Comparison of ENCODE assay signal across 17 cellular contexts in genomic region chr5:77957931-77958476, GRCh38.
DNase-seq lines count a peak whose midpoint lies in the region; FAIRE-seq and TF ChIP-seq lines count a peak whose summit lies in the region.
"Had no signal": no experiment of that assay in that cellular context is flagged by ENCODE, and none has a peak within 500 bp of the region (broad histone marks: within the 10 kb centered on the region; RNA-seq: fewer than 3 reads in every experiment).

No MANE protein-coding gene starts in this region.

- no peak overlapping the region for H2AFZ ChIP-seq in endothelial cell of umbilical vein (ENCODE audit: low read depth, low read length)
- H2AFZ ChIP-seq in neural cell (ENCODE audit: low read depth, low read length): no peak overlapping the region
- no peak overlapping the region for H2AFZ ChIP-seq in mammary epithelial cell (ENCODE audit: low read depth, low read length)

- in situ Hi-C loops in GM13977 (cut with MboI; ENCODE audit: low pct_unique_long_range_greater_than_20kb, low sequenced_read_pairs, unreplicated experiment) (no loop called here), KBM-7 (cut with MboI; ENCODE audit: low pct_unique_long_range_greater_than_20kb, low sequenced_read_pairs) (no loop called here), mammary epithelial cell (cut with MboI; ENCODE audit: low sequenced_read_pairs in 2 of 2) (no loop called here)

- peaks cover 14% of the 10 kb centered on the region for H3K27me3 Mint-ChIP-seq in activated CD4-positive, alpha-beta memory T cell treated with anti-CD3 and anti-CD28 coated beads for 36 hours

- H4K20me1 ChIP-seq in endothelial cell of umbilical vein (replicated peaks; ENCODE audit: control insufficient read depth, extremely low read depth, insufficient read depth, low read length): no peaks in the 10 kb centered on the region
- no peaks in the 10 kb centered on the region for H4K20me1 ChIP-seq in neural cell (ENCODE audit: insufficient read depth)
- H4K20me1 ChIP-seq in mammary epithelial cell (ENCODE audit: insufficient read depth, low read length): no peaks in the 10 kb centered on the region

- no peaks in the 10 kb centered on the region for H3K36me3 ChIP-seq in endothelial cell of umbilical vein (ENCODE audit: control insufficient read depth in 2 of 2, extremely low read depth in 1 of 2, insufficient read depth in 2 of 2, low read length in 2 of 2)
- no peaks in the 10 kb centered on the region for H3K36me3 ChIP-seq in neural cell (ENCODE audit: insufficient read depth, low read length)
- H3K36me3 ChIP-seq in mammary epithelial cell (ENCODE audit: insufficient read depth, low read length): no peaks in the 10 kb centered on the region
- H3K36me3 ChIP-seq: BE2C, esophagus muscularis mucosa, right atrium auricular region had no signal

- peaks cover 5% of the 10 kb centered on the region for H3K4me1 ChIP-seq in endothelial cell of umbilical vein (ENCODE audit: control insufficient read depth, extremely low read depth, insufficient read depth, low read length)
- H3K4me1 ChIP-seq in mammary epithelial cell (ENCODE audit: insufficient read depth, low read length): no peaks in the 10 kb centered on the region
- H3K4me1 ChIP-seq: BE2C had no signal

- no peaks in the 10 kb centered on the region for H3K9me1 ChIP-seq in endothelial cell of umbilical vein (replicated peaks; ENCODE audit: control insufficient read depth, extremely low read depth, insufficient read depth, low read length)

- H3K4me2 ChIP-seq in endothelial cell of umbilical vein (ENCODE audit: insufficient read depth, low read length): peak overlapping the region; percentile 36
- H3K4me2 ChIP-seq in neural cell (ENCODE audit: low read length): no peak overlapping the region
- no peak overlapping the region for H3K4me2 ChIP-seq in mammary epithelial cell (ENCODE audit: insufficient read depth, low read depth, low read length)

- dilution Hi-C loops in endothelial cell of umbilical vein (cut with MboI; ENCODE audit: extremely low pct_ligation_motif_present, low sequenced_read_pairs) (no loop called here), mammary epithelial cell (cut with HindIII; ENCODE audit: low sequenced_read_pairs) (no loop called here)

- WGBS in mammary epithelial cell (ENCODE audit: low coverage, missing lambda C conversion rate): 55% methylated on average over 33 of the region's 38 CpGs

- H3K9me3 ChIP-seq in endothelial cell of umbilical vein (replicated peaks; ENCODE audit: control insufficient read depth, insufficient read depth, low read length) (no peaks in the 10 kb centered on the region), neural cell (ENCODE audit: low read length) (peaks cover 7% of the 10 kb centered on the region), mammary epithelial cell (replicated peaks; ENCODE audit: insufficient read depth, low read length) (no peaks in the 10 kb centered on the region)
- H3K9me3 ChIP-seq: BE2C, esophagus muscularis mucosa, right atrium auricular region had no signal

- H3K27ac ChIP-seq in endothelial cell of umbilical vein (ENCODE audit: insufficient read depth, low read depth, low read length) (no peak overlapping the region), neural cell (ENCODE audit: low read length) (no peak overlapping the region), mammary epithelial cell (ENCODE audit: insufficient read depth, low read depth, low read length) (no peak overlapping the region)
- H3K27ac ChIP-seq: esophagus muscularis mucosa, right atrium auricular region had no signal

- intact Hi-C loops in endothelial cell of umbilical vein (cut with micrococcal nuclease): no loop called here
- intact Hi-C loops in activated CD4-positive, alpha-beta memory T cell treated with anti-CD3 and anti-CD28 coated beads for 36 hours (cut with micrococcal nuclease): no loop called here
- intact Hi-C loops in mammary epithelial cell (cut with micrococcal nuclease): no loop called here

- no peak for FAIRE-seq in endothelial cell of umbilical vein (lab: Jason Lieb, UNC)
- no peak for FAIRE-seq in urothelium cell line (lab: Jason Lieb, UNC)

- H3K9ac ChIP-seq in endothelial cell of umbilical vein (replicated peaks; ENCODE audit: extremely low read depth, insufficient read depth, low read length) (no peak overlapping the region), neural cell (ENCODE audit: low read length) (no peak overlapping the region), mammary epithelial cell (ENCODE audit: insufficient read depth, low read length) (no peak overlapping the region)

- H3K4me3 Mint-ChIP-seq in activated CD4-positive, alpha-beta memory T cell treated with anti-CD3 and anti-CD28 coated beads for 36 hours: no peak overlapping the region
- H3K4me3 Mint-ChIP-seq: immature natural killer cell had no signal

- H3K79me2 ChIP-seq in endothelial cell of umbilical vein (ENCODE audit: control insufficient read depth, insufficient read depth, low read length): no peaks in the 10 kb centered on the region
- no peaks in the 10 kb centered on the region for H3K79me2 ChIP-seq in neural cell (replicated peaks; ENCODE audit: insufficient read depth, low read length)
- no peaks in the 10 kb centered on the region for H3K79me2 ChIP-seq in mammary epithelial cell (ENCODE audit: insufficient read depth, low read length)

- TF ChIP-seq EP300 in neural cell (conservative IDR thresholded peaks at IDR 0.05; ENCODE audit: poor library complexity, severe bottlenecking): no peak

- DNase-seq in GM13977 (ENCODE audit: low spot score): peak; percentile 55
- DNase-seq in NCI-H69 (lab: John Stamatoyannopoulos, UW): peak; percentile 98
- no peak for DNase-seq in endothelial cell of umbilical vein (ENCODE audit: low read depth, low spot score)
- no peak for DNase-seq in activated CD4-positive, alpha-beta memory T cell treated with anti-CD3 and anti-CD28 coated beads for 36 hours
- no peak for DNase-seq in KBM-7
- DNase-seq in mammary epithelial cell: no peak
- no peak for DNase-seq in urothelium cell line (ENCODE audit: low spot score)
- DNase-seq: activated CD4-positive, alpha-beta T cell treated with anti-CD3 and anti-CD28 coated beads, Interleukin-2, amount 50 U/mL, for 4 hours; activated effector memory CD4-positive, alpha-beta T cell treated with Interleukin-2 at 50 U/mL for 16 hours; BE2C; central memory CD4-positive, alpha-beta T cell; DMS53; immature natural killer cell; NCI-H446 treated with DMSO at 0.1 percent for 48 hours had no signal

- H3F3A ChIP-seq in neural cell (ENCODE audit: insufficient read depth, low read length, poor library complexity, severe bottlenecking): no peaks in the 10 kb centered on the region

- no peaks in the 10 kb centered on the region for H3K9me2 ChIP-seq in neural cell (ENCODE audit: insufficient read depth, low read length)

- BruUV-seq in endothelial cell of umbilical vein (replicated peaks; lab: Mats Ljungman, UMichigan) (no TSS peak), mammary epithelial cell (replicated peaks; lab: Mats Ljungman, UMichigan) (no TSS peak)

- peak; percentile 32 for TF ChIP-seq CTCF in GM13977 (IDR thresholded peaks at IDR 0.05; ENCODE audit: extremely low read depth, insufficient read depth, missing control alignments)
- TF ChIP-seq CTCF in endothelial cell of umbilical vein (IDR thresholded peaks at IDR 0.05; ENCODE audit: extremely low read depth in 1 of 2, insufficient read depth in 1 of 2, low read depth in 1 of 2, low read length in 2 of 2): no peak
- no peak for TF ChIP-seq CTCF in neural cell (IDR thresholded peaks at IDR 0.05; ENCODE audit: poor library complexity, severe bottlenecking)
- TF ChIP-seq CTCF in mammary epithelial cell (conservative IDR thresholded peaks at IDR 0.05 in 1 of 2, IDR thresholded peaks at IDR 0.05 in 1 of 2; ENCODE audit: extremely low read depth in 1 of 2, insufficient read depth in 1 of 2, low read depth in 1 of 2, low read length in 2 of 2): no peak

- no peak for TF ChIP-seq RAD21 in neural cell (conservative IDR thresholded peaks at IDR 0.05)

- POLR2A ChIA-PET in endothelial cell of umbilical vein (lab: Charles Lee): interaction anchor here (0.9 kb wide), 1 partner anchor 278 kb away, joined by 3 read pairs; no protein-coding TSS in a partner anchor
- POLR2A ChIA-PET in activated CD4-positive, alpha-beta memory T cell treated with anti-CD3 and anti-CD28 coated beads for 36 hours (lab: Charles Lee): no interaction called here

- CTCF ChIA-PET in endothelial cell of umbilical vein (lab: Charles Lee): interaction anchor here (1.6 kb wide), 1 partner anchor 38 kb away, joined by 3 read pairs; no protein-coding TSS in a partner anchor
- CTCF ChIA-PET in activated CD4-positive, alpha-beta memory T cell treated with anti-CD3 and anti-CD28 coated beads for 36 hours (lab: Charles Lee): no interaction called here
- CTCF ChIA-PET in mammary epithelial cell (lab: Charles Lee; ENCODE audit: low non-redundant PET): no interaction called here

- no peak overlapping the region for H3K27ac Mint-ChIP-seq in activated CD4-positive, alpha-beta memory T cell treated with anti-CD3 and anti-CD28 coated beads for 36 hours
- H3K27ac Mint-ChIP-seq: immature natural killer cell had no signal

- no peak overlapping the region for H3K4me3 ChIP-seq in endothelial cell of umbilical vein (replicated peaks in 1 of 3; ENCODE audit: insufficient read depth in 1 of 3, low read depth in 1 of 3, low read length in 3 of 3)
- no peak overlapping the region for H3K4me3 ChIP-seq in neural cell (ENCODE audit: low read length)
- no peak overlapping the region for H3K4me3 ChIP-seq in mammary epithelial cell (replicated peaks in 1 of 3; ENCODE audit: insufficient read depth in 1 of 3, low read depth in 2 of 3, low read length in 3 of 3)

- TF ChIP-seq POLR2A in endothelial cell of umbilical vein (IDR thresholded peaks at IDR 0.05; ENCODE audit: low read depth, low read length): no peak

- no peaks in the 10 kb centered on the region for H3K9me3 Mint-ChIP-seq in activated CD4-positive, alpha-beta memory T cell treated with anti-CD3 and anti-CD28 coated beads for 36 hours
- H3K9me3 Mint-ChIP-seq: immature natural killer cell had no signal

- H3K4me1 Mint-ChIP-seq in activated CD4-positive, alpha-beta memory T cell treated with anti-CD3 and anti-CD28 coated beads for 36 hours (ENCODE audit: low read depth): peaks cover 11% of the 10 kb centered on the region

- peaks cover 37 to 53% of the 10 kb centered on the region in 2 experiments for H3K27me3 ChIP-seq in endothelial cell of umbilical vein (ENCODE audit: control insufficient read depth in 2 of 2, insufficient read depth in 2 of 2, low read length in 2 of 2)
- H3K27me3 ChIP-seq in neural cell (ENCODE audit: insufficient read depth, low read depth, low read length): peaks cover 94% of the 10 kb centered on the region
- peaks cover 11% of the 10 kb centered on the region for H3K27me3 ChIP-seq in mammary epithelial cell (ENCODE audit: insufficient read depth, low read length)
- H3K27me3 ChIP-seq: BE2C had no signal

- no peaks in the 10 kb centered on the region for H3K36me3 Mint-ChIP-seq in activated CD4-positive, alpha-beta memory T cell treated with anti-CD3 and anti-CD28 coated beads for 36 hours
- H3K36me3 Mint-ChIP-seq: immature natural killer cell had no signal

TF ChIP-seq in endothelial cell of umbilical vein, 7 proteins besides CTCF, POLR2A, EP300 and RAD21 (continues in another document):
- peak; percentile 53 for TF ChIP-seq EZH2 (IDR thresholded peaks at IDR 0.05; ENCODE audit: borderline replicate concordance, low read depth, low read length, severe bottlenecking)

TF ChIP-seq in neural cell, 6 proteins besides CTCF, POLR2A, EP300 and RAD21 (continues in another document):
- TF ChIP-seq POLR2AphosphoS5 (IDR thresholded peaks at IDR 0.05): peak; percentile 2

Comparison
In these comparisons a context has a peak if more than half of its experiments do, and no peak if none do; other contexts are left out.
1. DNase-seq: peak in GM13977 (single experiment) and NCI-H69 (single experiment); none in endothelial cell of umbilical vein (single experiment), activated CD4-positive, alpha-beta memory T cell treated with anti-CD3 and anti-CD28 coated beads for 36 hours (single experiment), KBM-7 (single experiment), mammary epithelial cell (single experiment) and urothelium cell line (single experiment).